ENCODE assay signal across 21 cellular contexts in the genomic region with DNA sequence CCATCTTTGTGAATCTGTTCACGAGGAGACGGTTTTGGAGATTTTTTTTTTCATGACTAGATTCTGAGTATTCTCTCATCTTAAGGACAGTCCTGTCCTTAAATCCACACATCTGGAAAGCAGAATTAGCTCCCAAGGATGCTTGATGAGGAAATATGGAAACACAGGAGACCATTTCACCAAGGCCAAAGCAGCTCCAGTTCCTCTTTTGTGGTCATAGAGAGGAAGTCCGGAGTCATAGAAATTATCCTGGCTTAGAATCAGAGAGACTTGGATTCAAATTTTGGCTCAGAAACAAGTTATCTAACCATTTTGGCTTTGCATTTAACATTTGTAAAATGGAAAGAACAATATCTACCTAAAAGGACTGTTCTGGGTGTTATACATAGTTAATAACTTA. TPM values are rescaled to one million over a fixed set of nuclear protein-coding genes. Genes with fewer than 3 reads are reported as not detected.
A peak's percentile ranks its signal among the peaks of the same experiment; 100 is the strongest.
DNase-seq lines count a peak whose midpoint lies in the region; ATAC-seq, FAIRE-seq and TF ChIP-seq lines count a peak whose summit lies in the region.
"Had no signal": no experiment of that assay in that cellular context is flagged by ENCODE, and none has a peak within 500 bp of the region (broad histone marks: within the 10 kb centered on the region; RNA-seq: fewer than 3 reads in every experiment).

No MANE protein-coding gene starts in this region.

- no peak for FAIRE-seq in K562 (lab: Jason Lieb, UNC)
- FAIRE-seq: A204.1, D721Med had no signal

- TF ChIP-seq EP300 in K562 (IDR thresholded peaks at IDR 0.05; ENCODE audit: low read length), result no peak

- no peaks in the 10 kb centered on the region for H3K9me1 ChIP-seq in K562 (ENCODE audit: control insufficient read depth, insufficient read depth, low read length)

- H4K20me1 ChIP-seq in K562 (replicated peaks; ENCODE audit: control insufficient read depth, insufficient read depth, low read length), result no peaks in the 10 kb centered on the region
- H4K20me1 ChIP-seq: BLaER1 had no signal

- no TSS peak for BruUV-seq in K562 (replicated peaks; lab: Mats Ljungman, UMichigan)

- no peak overlapping the region for H3K9ac ChIP-seq in K562 (ENCODE audit: insufficient read depth in 1 of 2, low read depth in 2 of 2, low read length in 2 of 2)
- H3K9ac ChIP-seq: BLaER1, KMS-11 had no signal

- TF ChIP-seq CTCF in NB4 (IDR thresholded peaks at IDR 0.05; ENCODE audit: low read depth, low read length) (no peak), K562 (IDR thresholded peaks at IDR 0.05 in 2 of 3, conservative IDR thresholded peaks at IDR 0.05 in 1 of 3; ENCODE audit: insufficient read depth in 2 of 3, low read depth in 1 of 3, low read length in 3 of 3) (no peak), foreskin fibroblast (IDR thresholded peaks at IDR 0.05; ENCODE audit: low read depth, low read length) (no peak)

- intact Hi-C loops in K562 (cut with micrococcal nuclease), result no loop called here

- H3K27ac ChIP-seq in K562 (ENCODE audit: extremely low read depth, low read depth, low read length), result no peak overlapping the region
- H3K27ac ChIP-seq: BLaER1, KMS-11, SJSA1 had no signal

- CTCF ChIA-PET in K562 (lab: Yijun Ruan, JAX; ENCODE audit: low intra/inter-chr PET ratio), result no interaction called here

- in situ Hi-C loops in K562 (cut with MboI), result no loop called here

- H3K4me2 ChIP-seq in K562 (ENCODE audit: insufficient read depth, low read length), result no peak overlapping the region
- H3K4me2 ChIP-seq: BLaER1, GM23338, KMS-11 had no signal

- TF ChIP-seq RAD21 in K562 (CRISPR knock-in tag; conservative IDR thresholded peaks at IDR 0.05 in 1 of 2, IDR thresholded peaks at IDR 0.05 in 1 of 2), result no peak

- peaks cover 5 to 6% of the 10 kb centered on the region in 2 experiments; a peak in 4 of 5 replicates for H3K4me1 ChIP-seq in K562 (replicated peaks in 1 of 2; ENCODE audit: control insufficient read depth in 2 of 2, insufficient read depth in 2 of 2, low read length in 2 of 2)
- H3K4me1 ChIP-seq: BLaER1 had no signal

- no peaks in the 10 kb centered on the region for H3K9me3 ChIP-seq in K562 (replicated peaks; ENCODE audit: control insufficient read depth, insufficient read depth, low read depth, low read length)
- H3K9me3 ChIP-seq: BLaER1, SJSA1 had no signal

- ATAC-seq in K562 (no peak), HG03196 (IDR thresholded peaks at IDR 0.05; ENCODE audit: unreplicated experiment) (no peak)
- ATAC-seq: GM23338 had no signal

- peak; percentile 38 to 51 for DNase-seq in Kasumi-1 (lab: John Stamatoyannopoulos, UW)
- peak; percentile 24 for DNase-seq in NB4 (ENCODE audit: low read depth)
- peak; percentile 56 for DNase-seq in OCI-M1 (lab: John Stamatoyannopoulos, UW)
- no peak for DNase-seq in K562 (ENCODE audit: extremely low read depth in 1 of 4, low spot score in 3 of 4)
- no peak for DNase-seq in NCI-H1694 (lab: John Stamatoyannopoulos, UW)
- DNase-seq in foreskin fibroblast, result no peak
- DNase-seq: CD4-positive, alpha-beta T cell; DMS53; H9; NCI-H1048; NCI-H1694 treated with DMSO at 0.1 percent for 48 hours; NCI-H2227 treated with DMSO at 0.1 percent for 48 hours; Right ventricle myocardium superior; RPMI8226 had no signal

- 0 out of 5 replicates have a peak, but pooled peaks cover 0 to 4% of the 10 kb centered on the region in 2 experiments for H3K27me3 ChIP-seq in K562 (ENCODE audit: control insufficient read depth in 2 of 2, insufficient read depth in 2 of 2, low read length in 2 of 2)
- H3K27me3 ChIP-seq: BLaER1, SJSA1 had no signal

- POLR2A ChIA-PET in K562 (lab: Yijun Ruan, JAX), result no interaction called here

- TF ChIP-seq POLR2A in NB4 (IDR thresholded peaks at IDR 0.05; ENCODE audit: extremely low read depth, insufficient read length) (no peak), K562 (conservative IDR thresholded peaks at IDR 0.05) (no peak)

- H3K79me2 ChIP-seq in K562 (ENCODE audit: control insufficient read depth, insufficient read depth, low read length), result no peaks in the 10 kb centered on the region

- no peak overlapping the region for H2AFZ ChIP-seq in K562 (ENCODE audit: low read depth, low read length)
- H2AFZ ChIP-seq: GM23338 had no signal

- WGBS in K562 (ENCODE audit: insufficient coverage, low coverage, missing lambda C conversion rate), result 10% methylated on average over 3 of the region's 3 CpGs

- H3K4me3 ChIP-seq in NB4 (ENCODE audit: low read depth, low read length) (no peak overlapping the region), K562 (no peak overlapping the region), foreskin fibroblast (ENCODE audit: low read depth in 1 of 2, low read length in 2 of 2) (no peak overlapping the region)
- H3K4me3 ChIP-seq: BLaER1, GM23338, SJSA1 had no signal

- no peaks in the 10 kb centered on the region for H3K36me3 ChIP-seq in K562 (ENCODE audit: control insufficient read depth, insufficient read depth, low read length)
- H3K36me3 ChIP-seq: BLaER1, SJSA1 had no signal

TF ChIP-seq in K562, 482 proteins besides CTCF, POLR2A, EP300 and RAD21:
- TF ChIP-seq SPI1 (IDR thresholded peaks at IDR 0.05; ENCODE audit: borderline replicate concordance, low read depth, low read length) (peak; percentile 99), ETV6 (IDR thresholded peaks at IDR 0.05; ENCODE audit: borderline replicate concordance in 1 of 2, low read depth in 2 of 2, low read length in 1 of 2) (0 out of 4 replicates have a peak, but pooled peaks of 1 of the 2 experiments have one; percentile 19), ETV6 (CRISPR knock-in tag; IDR thresholded peaks at IDR 0.05; ENCODE audit: borderline replicate concordance) (no peak), NR3C1 (CRISPR knock-in tag; IDR thresholded peaks at IDR 0.05) (no peak), RFX1 (IDR thresholded peaks at IDR 0.05) (peak; percentile 30)
- TF ChIP-seq, protein P1, sequence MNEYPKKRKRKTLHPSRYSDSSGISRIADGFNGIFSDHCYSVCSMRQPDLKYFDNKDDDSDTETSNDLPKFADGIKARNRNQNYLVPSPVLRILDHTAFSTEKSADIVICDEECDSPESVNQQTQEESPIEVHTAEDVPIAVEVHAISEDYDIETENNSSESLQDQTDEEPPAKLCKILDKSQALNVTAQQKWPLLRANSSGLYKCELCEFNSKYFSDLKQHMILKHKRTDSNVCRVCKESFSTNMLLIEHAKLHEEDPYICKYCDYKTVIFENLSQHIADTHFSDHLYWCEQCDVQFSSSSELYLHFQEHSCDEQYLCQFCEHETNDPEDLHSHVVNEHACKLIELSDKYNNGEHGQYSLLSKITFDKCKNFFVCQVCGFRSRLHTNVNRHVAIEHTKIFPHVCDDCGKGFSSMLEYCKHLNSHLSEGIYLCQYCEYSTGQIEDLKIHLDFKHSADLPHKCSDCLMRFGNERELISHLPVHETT (CRISPR knock-in tag; conservative IDR thresholded peaks at IDR 0.05 in 1 of 2, IDR thresholded peaks at IDR 0.05 in 1 of 2), result no peak

RNA-seq across cellular contexts. Expression of gene TEAD1, which starts 7.3 kb away (rescaled TPM):
- total RNA-seq in K562 (2011; cell fraction: chromatin; rRNA removed; ENCODE audit: low replicate concordance), result 28.3 and 59.6 TPM in 2 replicates
- total RNA-seq in K562 (2011; cell fraction: nucleolus; rRNA removed), result 17.3 and 19.1 TPM in 2 replicates
- total RNA-seq in K562 (2011; cell fraction: nucleoplasm; rRNA removed), result 40.8 and 69.8 TPM in 2 replicates
- total RNA-seq in K562 (2014; rRNA removed) (11.8 and 14.8 TPM in 2 replicates), K562 (2014; rRNA removed; fragmentation: Illumina TruSeq; extraction: Trizol) (10.8 and 11.7 TPM in 2 replicates), K562 (2015; rRNA removed; fragmentation: Illumina TruSeq; extraction: Trizol) (14.2 and 14.8 TPM in 2 replicates), K562 (2021) (17.7 and 17.8 TPM in 2 replicates)
- polyA plus RNA-seq in K562 (2011; rRNA removed) (7.4 and 9.2 TPM in 2 replicates), K562 (2014; fragmentation: Illumina TruSeq; extraction: Trizol) (10.3 and 12.8 TPM in 2 replicates), K562 (2014; fragmentation: Nextera tagmentation; extraction: Ambion mirVana) (1 to 10 TPM; 1.7 to 2.1 TPM), K562 (2014; rRNA removed) (6.9 and 7.3 TPM in 2 replicates)
- polyA plus RNA-seq in K562 (2011; cell fraction: cytosol; rRNA removed), result 5.2 and 5.6 TPM in 2 replicates
- polyA plus RNA-seq in K562 (2011; cell fraction: nucleus; rRNA removed), result 21.9 and 25.1 TPM in 2 replicates
- 8.6 and 9.5 TPM in 2 replicates for polyA plus RNA-seq in K562 (2012)
- 22.6 and 23.9 TPM in 2 replicates for polyA minus RNA-seq in K562 (2011; rRNA and poly(A)+ RNA removed)
- 9.4 and 10.8 TPM in 2 replicates for polyA minus RNA-seq in K562 (2011; cell fraction: cytosol; rRNA and poly(A)+ RNA removed)
- 21.5 and 27.1 TPM in 2 replicates for polyA minus RNA-seq in K562 (2011; cell fraction: nucleus; rRNA and poly(A)+ RNA removed)

Comparison
In these comparisons a context has a peak if more than half of its experiments do, and no peak if none do; other contexts are left out.
1. DNase-seq: peak in Kasumi-1 (2 of 2), NB4 (single experiment) and OCI-M1 (single experiment); none in K562 (0 of 4), NCI-H1694 (single experiment) and foreskin fibroblast (0 of 2).